In genomic region chr14:100692256-100692655, GRCh38 we compare ENCODE assay signal across 24 cellular contexts. TPM values are rescaled to one million over a fixed set of nuclear protein-coding genes. Genes with fewer than 3 reads are reported as not detected.
DNase-seq lines count a peak whose midpoint lies in the region; ATAC-seq and TF ChIP-seq lines count a peak whose summit lies in the region.
"Had no signal": no experiment of that assay in that cellular context is flagged by ENCODE, and none has a peak within 500 bp of the region (broad histone marks: within the 10 kb centered on the region; RNA-seq: fewer than 3 reads in every experiment).

No MANE protein-coding gene starts in this region.

- H3K36me3 Mint-ChIP-seq in Calu3 (ENCODE audit: insufficient read depth, unreplicated experiment): peaks cover 20% of the 10 kb centered on the region
- H3K36me3 Mint-ChIP-seq in brain: no peaks in the 10 kb centered on the region
- H3K36me3 Mint-ChIP-seq in neural crest cell (ENCODE audit: low read depth): no peaks in the 10 kb centered on the region
- H3K36me3 Mint-ChIP-seq in activated CD8-positive, alpha-beta memory T cell treated with anti-CD3 and anti-CD28 coated beads, Interleukin-2, amount 10 ng/mL, durations not matched to agents 7 days and 5 days: no peaks in the 10 kb centered on the region
- no peaks in the 10 kb centered on the region for H3K36me3 Mint-ChIP-seq in H9 (ENCODE audit: insufficient read depth in 1 of 3, low read depth in 3 of 3)

- H3K27me3 Mint-ChIP-seq in Calu3 (ENCODE audit: unreplicated experiment) (peaks cover 12% of the 10 kb centered on the region), brain (peaks cover 20% of the 10 kb centered on the region), neural crest cell (ENCODE audit: low read depth) (peaks cover 2% of the 10 kb centered on the region), H9 (ENCODE audit: low read depth) (peaks cover 14% of the 10 kb centered on the region)
- H3K27me3 Mint-ChIP-seq in activated CD8-positive, alpha-beta memory T cell treated with anti-CD3 and anti-CD28 coated beads, Interleukin-2, amount 10 ng/mL, durations not matched to agents 7 days and 5 days: peaks cover 2% of the 10 kb centered on the region

- no peaks in the 10 kb centered on the region for H4K20me1 ChIP-seq in PC-3 (ENCODE audit: low read length)
- peaks cover 2% of the 10 kb centered on the region for H4K20me1 ChIP-seq in H9 (ENCODE audit: control insufficient read depth, insufficient read depth, insufficient read length)

- H2BK120ac ChIP-seq in H9 (ENCODE audit: low read depth, low read length, poor library complexity, severe bottlenecking): no peak overlapping the region

- no peaks in the 10 kb centered on the region for H3K23me2 ChIP-seq in H9 (ENCODE audit: insufficient read length, low read depth, low read length, poor library complexity, severe bottlenecking)

- H3K9me3 ChIP-seq in PC-3 (ENCODE audit: low read length) (no peaks in the 10 kb centered on the region), lower lobe of right lung (no peaks in the 10 kb centered on the region), H9 (ENCODE audit: control insufficient read depth, low read depth, low read length) (no peaks in the 10 kb centered on the region)
- H3K9me3 ChIP-seq: Peyer's patch, prostate gland, suprapubic skin, vagina had no signal

- H3T11ph ChIP-seq in H9 (ENCODE audit: low read length): no peak overlapping the region

- no peaks in the 10 kb centered on the region for H3K27me3 ChIP-seq in PC-3 (ENCODE audit: low read length)
- H3K27me3 ChIP-seq in lower lobe of right lung (ENCODE audit: low read depth): peaks cover 22% of the 10 kb centered on the region
- H3K27me3 ChIP-seq in H9 (ENCODE audit: insufficient read depth, low read length): no peaks in the 10 kb centered on the region
- H3K27me3 ChIP-seq: cardiac muscle cell, Peyer's patch, vagina had no signal

- peak overlapping the region; percentile 28; the same call in 1 of the 2 replicates for H3K9ac ChIP-seq in PC-3 (ENCODE audit: low read length)
- H3K9ac ChIP-seq in H9 (ENCODE audit: extremely low read depth, insufficient read length, low read length): no peak overlapping the region

- no peaks in the 10 kb centered on the region for H3K79me1 ChIP-seq in H9 (ENCODE audit: insufficient read depth, low read depth, low read length, poor library complexity, severe bottlenecking)

- WGBS in H9 (ENCODE audit: extremely low coverage, insufficient read length, low lambda C conversion rate): no CpG with 5 or more reads among the region's 6 CpGs

- H3K79me2 ChIP-seq in PC-3 (ENCODE audit: low read length): 0 out of 2 replicates have a peak, but pooled peaks cover 8% of the 10 kb centered on the region
- H3K79me2 ChIP-seq in H9 (ENCODE audit: insufficient read depth, low read length): no peaks in the 10 kb centered on the region; the same call in 1 of the 2 replicates

- H2BK20ac ChIP-seq in H9 (ENCODE audit: low read depth, low read length, poor library complexity, severe bottlenecking): no peak overlapping the region

- H3K23ac ChIP-seq in H9 (ENCODE audit: insufficient read length, low read depth, low read length): no peak overlapping the region

- H3K18ac ChIP-seq in H9 (ENCODE audit: insufficient read length, low read depth, low read length): no peak overlapping the region

- H3K4me1 Mint-ChIP-seq in Calu3 (ENCODE audit: low read depth, unreplicated experiment) (peaks cover 29% of the 10 kb centered on the region), brain (peaks cover 98% of the 10 kb centered on the region), neural crest cell (peaks cover 50% of the 10 kb centered on the region), H9 (peaks cover 21 to 27% of the 10 kb centered on the region in 2 experiments)
- H3K4me1 Mint-ChIP-seq in activated CD8-positive, alpha-beta memory T cell treated with anti-CD3 and anti-CD28 coated beads, Interleukin-2, amount 10 ng/mL, durations not matched to agents 7 days and 5 days: no peaks in the 10 kb centered on the region

- no peak overlapping the region for H3K4ac ChIP-seq in H9 (ENCODE audit: low read depth, low read length)

- H3K4me2 ChIP-seq in PC-3 (ENCODE audit: low read length) (peak overlapping the region; percentile 86), H9 (ENCODE audit: insufficient read depth, insufficient read length, low read length) (no peak overlapping the region)

- no peak for ATAC-seq in PC-3
- ATAC-seq in GM19397 (IDR thresholded peaks at IDR 0.05; ENCODE audit: unreplicated experiment): no peak
- no peak for ATAC-seq in activated CD8-positive, alpha-beta memory T cell treated with anti-CD3 and anti-CD28 coated beads, Interleukin-2, amount 10 ng/mL, durations not matched to agents 7 days and 5 days
- no peak for ATAC-seq in lower lobe of right lung
- ATAC-seq: activated CD8-positive, alpha-beta T cell treated with anti-CD3 and anti-CD28 coated beads for 36 hours; left lobe of liver had no signal

- peaks cover 12% of the 10 kb centered on the region for H3F3A ChIP-seq in PC-3 (ENCODE audit: low read length, unreplicated experiment)

- H2AFZ ChIP-seq in PC-3 (ENCODE audit: low read length) (peak overlapping the region; percentile 36; the same call in 1 of the 2 replicates), H9 (ENCODE audit: low read length) (no peak overlapping the region)

- no peak overlapping the region for H2BK12ac ChIP-seq in H9 (ENCODE audit: insufficient read length, low read depth, low read length)

- H3K4me1 ChIP-seq in PC-3 (ENCODE audit: insufficient read depth, low read length): peaks cover 37% of the 10 kb centered on the region
- no peaks in the 10 kb centered on the region for H3K4me1 ChIP-seq in lower lobe of right lung
- no peaks in the 10 kb centered on the region; the same call in 1 of the 2 replicates for H3K4me1 ChIP-seq in H9 (ENCODE audit: insufficient read depth, low read length)
- H3K4me1 ChIP-seq: Peyer's patch, prostate gland, vagina had no signal

- H3K27ac Mint-ChIP-seq in Calu3 (ENCODE audit: unreplicated experiment) (peak overlapping the region; percentile 87), brain (peak overlapping the region in 3 of 5 experiments; percentile 65 to 92 (median 81)), neural crest cell (ENCODE audit: unreplicated experiment) (peak overlapping the region; percentile 21), H9 (peak overlapping the region in 1 of 3 experiments; percentile 84; a peak in 1 of 7 replicates)
- H3K27ac Mint-ChIP-seq in activated CD8-positive, alpha-beta memory T cell treated with anti-CD3 and anti-CD28 coated beads, Interleukin-2, amount 10 ng/mL, durations not matched to agents 7 days and 5 days: no peak overlapping the region
- H3K27ac Mint-ChIP-seq: activated CD8-positive, alpha-beta T cell treated with anti-CD3 and anti-CD28 coated beads for 36 hours; dendritic cell treated with granulocyte-macrophage colony-stimulating factor and Interleukin-4, amounts not matched to agents 40 ng/mL and 50 ng/mL, for 4 days had no signal

- DNase-seq in Calu3: no peak
- no peak for DNase-seq in PC-3
- no peak for DNase-seq in neural crest cell (ENCODE audit: low read depth, low spot score)
- no peak for DNase-seq in activated CD8-positive, alpha-beta memory T cell treated with anti-CD3 and anti-CD28 coated beads, Interleukin-2, amount 10 ng/mL, durations not matched to agents 7 days and 5 days
- no peak for DNase-seq in lower lobe of right lung
- DNase-seq in H9: no peak
- DNase-seq: activated CD4-positive, CD25-positive, alpha-beta regulatory T cell treated with anti-CD3 and anti-CD28 coated beads, Interleukin-2, amount 50 U/mL, for 72 hours; activated CD8-positive, alpha-beta T cell treated with anti-CD3 and anti-CD28 coated beads for 36 hours; activated naive CD4-positive, alpha-beta T cell; activated T-cell treated with anti-CD3 and anti-CD28 coated beads, Interleukin-2, amount 50 U/mL, for 1 hour; amniotic stem cell; GDM1; NCI-H2081 treated with DMSO at 0.1 percent for 48 hours; Peyer's patch had no signal

- H2AK5ac ChIP-seq in H9 (ENCODE audit: insufficient read length, low read length): no peak overlapping the region

- no peaks in the 10 kb centered on the region for H3K9me2 ChIP-seq in PC-3 (replicated peaks; ENCODE audit: low read length)

- intact Hi-C loops in Calu3 (cut with micrococcal nuclease; ENCODE audit: unreplicated experiment) (no loop called here), PC-3 (cut with micrococcal nuclease) (loop anchor here (2.0 kb wide), 1 partner anchor 63 kb away; no protein-coding TSS in a partner anchor), lower lobe of right lung (cut with DNase I) (no loop called here)

- H3K4me3 ChIP-seq in PC-3 (ENCODE audit: low read length): peak overlapping the region; percentile 58
- H3K4me3 ChIP-seq in lower lobe of right lung: no peak overlapping the region
- H3K4me3 ChIP-seq: cardiac muscle cell, Peyer's patch, prostate gland, suprapubic skin, vagina had no signal

- H4K91ac ChIP-seq in H9 (ENCODE audit: insufficient read length, low read depth, low read length): no peak overlapping the region

- peak overlapping the region; percentile 76 for H3K27ac ChIP-seq in PC-3 (ENCODE audit: low read length)
- no peak overlapping the region for H3K27ac ChIP-seq in lower lobe of right lung
- H3K27ac ChIP-seq in H9 (ENCODE audit: insufficient read length, low read depth, low read length): no peak overlapping the region
- H3K27ac ChIP-seq: C4-2B, cardiac muscle cell, Peyer's patch, prostate gland, suprapubic skin, vagina had no signal

- no peak overlapping the region for H2BK5ac ChIP-seq in H9 (ENCODE audit: insufficient read length, low read length)

- H3K56ac ChIP-seq in H9 (ENCODE audit: insufficient read length, low read depth, low read length): no peak overlapping the region

- no peaks in the 10 kb centered on the region for H3K9me3 Mint-ChIP-seq in Calu3 (ENCODE audit: low read depth, unreplicated experiment)
- peaks cover 0 to 4% (median 0%) of the 10 kb centered on the region in 5 experiments for H3K9me3 Mint-ChIP-seq in brain
- H3K9me3 Mint-ChIP-seq in neural crest cell: no peaks in the 10 kb centered on the region
- H3K9me3 Mint-ChIP-seq in activated CD8-positive, alpha-beta memory T cell treated with anti-CD3 and anti-CD28 coated beads, Interleukin-2, amount 10 ng/mL, durations not matched to agents 7 days and 5 days (ENCODE audit: low read depth): no peaks in the 10 kb centered on the region
- no peaks in the 10 kb centered on the region; a peak in 1 of 5 replicates for H3K9me3 Mint-ChIP-seq in H9
- H3K9me3 Mint-ChIP-seq: activated CD8-positive, alpha-beta T cell treated with anti-CD3 and anti-CD28 coated beads for 36 hours; dendritic cell treated with granulocyte-macrophage colony-stimulating factor and Interleukin-4, amounts not matched to agents 40 ng/mL and 50 ng/mL, for 4 days had no signal

- CTCF ChIA-PET in Calu3 (lab: Charles Lee): no interaction called here
- CTCF ChIA-PET in PC-3 (lab: Charles Lee): interaction anchor here (1.4 kb wide), 1 partner anchor 252 kb away, joined by 3 read pairs; no protein-coding TSS in a partner anchor
- CTCF ChIA-PET in activated CD8-positive, alpha-beta memory T cell treated with anti-CD3 and anti-CD28 coated beads, Interleukin-2, amount 10 ng/mL, durations not matched to agents 7 days and 5 days (lab: Charles Lee): no interaction called here

- H3K36me3 ChIP-seq in PC-3 (ENCODE audit: low read depth, low read length) (no peaks in the 10 kb centered on the region), lower lobe of right lung (no peaks in the 10 kb centered on the region)
- H3K36me3 ChIP-seq: cardiac muscle cell, Peyer's patch, prostate gland, suprapubic skin, vagina had no signal

- H3K14ac ChIP-seq in H9 (ENCODE audit: insufficient read depth, low read length): no peak overlapping the region; the same call in 1 of the 2 replicates

- peak overlapping the region; percentile 69 for H3K4me3 Mint-ChIP-seq in Calu3 (ENCODE audit: low read depth, unreplicated experiment)
- H3K4me3 Mint-ChIP-seq in brain: no peak overlapping the region
- H3K4me3 Mint-ChIP-seq in neural crest cell: no peak overlapping the region
- H3K4me3 Mint-ChIP-seq in activated CD8-positive, alpha-beta memory T cell treated with anti-CD3 and anti-CD28 coated beads, Interleukin-2, amount 10 ng/mL, durations not matched to agents 7 days and 5 days: no peak overlapping the region
- no peak overlapping the region for H3K4me3 Mint-ChIP-seq in H9
- H3K4me3 Mint-ChIP-seq: activated CD8-positive, alpha-beta T cell treated with anti-CD3 and anti-CD28 coated beads for 36 hours; dendritic cell treated with granulocyte-macrophage colony-stimulating factor and Interleukin-4, amounts not matched to agents 40 ng/mL and 50 ng/mL, for 4 days had no signal

- no peak overlapping the region for H2BK15ac ChIP-seq in H9 (ENCODE audit: low read depth, low read length)

- no peak overlapping the region for H4K8ac ChIP-seq in H9 (replicated peaks; ENCODE audit: insufficient read length, low read depth, low read length)

- POLR2A ChIA-PET in PC-3 (lab: Charles Lee; ENCODE audit: unreplicated experiment): no interaction called here

- no peak overlapping the region for H4K5ac ChIP-seq in H9 (ENCODE audit: insufficient read length, low read depth, low read length)

- TF ChIP-seq CTCF in Calu3 (IDR thresholded peaks at IDR 0.05; ENCODE audit: unreplicated experiment) (no peak), PC-3 (conservative IDR thresholded peaks at IDR 0.05; ENCODE audit: low read depth, low read length) (no peak), brain (conservative IDR thresholded peaks at IDR 0.05) (no peak), neural crest cell (conservative IDR thresholded peaks at IDR 0.05) (no peak), lower lobe of right lung (IDR thresholded peaks at IDR 0.05) (no peak), H9 (conservative IDR thresholded peaks at IDR 0.05) (no peak)

- BruUV-seq in Calu3 (replicated peaks; lab: Mats Ljungman, UMichigan): no TSS peak
- BruUV-seq in PC-3 (replicated peaks; lab: Mats Ljungman, UMichigan): no TSS peak

RNA-seq across cellular contexts. Expression of gene DLK1, which starts 34.4 kb away (rescaled TPM):
- total RNA-seq in Calu3 (2022) (not detected in 2 replicates), PC-3 (2014; rRNA removed) (not detected in 2 replicates), neural crest cell (4.4 and 5.2 TPM in 2 replicates), lower lobe of right lung (not detected), H9 (2021) (2.8 and 3.2 TPM in 2 replicates)
- polyA plus RNA-seq in brain (ENCODE audit: insufficient read depth, low read depth, low replicate concordance): 233 TPM
- not detected for total RNA-seq in activated CD8-positive, alpha-beta memory T cell treated with anti-CD3 and anti-CD28 coated beads, Interleukin-2, amount 10 ng/mL, durations not matched to agents 7 days and 5 days
- total RNA-seq: activated CD8-positive, alpha-beta T cell treated with anti-CD3 and anti-CD28 coated beads for 36 hours; LHCN-M2; Peyer's patch; suprapubic skin had no signal
